ENCODE assay signal across 8 cellular contexts in genomic region chr14:24441904-24442239, GRCh38. TPM values are rescaled to one million over a fixed set of nuclear protein-coding genes. Genes with fewer than 3 reads are reported as not detected.
DNase-seq lines count a peak whose midpoint lies in the region; ATAC-seq and TF ChIP-seq lines count a peak whose summit lies in the region.

No MANE protein-coding gene starts in this region.

- no peaks in the 10 kb centered on the region; the same call in 1 of the 2 replicates for H3K9me3 ChIP-seq in iPS DF 6.9 (ENCODE audit: control insufficient read depth, insufficient read depth, low read length)

- WGBS in iPS DF 6.9 (ENCODE audit: insufficient coverage, insufficient read length): no CpG with 5 or more reads among the region's 12 CpGs

- intact Hi-C loops in activated CD8-positive, alpha-beta T cell treated with anti-CD3 and anti-CD28 coated beads for 36 hours (cut with micrococcal nuclease): loop anchor here (5.0 kb wide), 1 partner anchor 230 kb away; no protein-coding TSS in a partner anchor

- POLR2A ChIA-PET in activated CD8-positive, alpha-beta T cell treated with anti-CD3 and anti-CD28 coated beads for 36 hours (lab: Charles Lee): interaction anchor here (0.9 to 6.2 kb wide), 8 partner anchors 11 to 252 kb away, joined by 3 to 74 read pairs (median 4); partner anchors contain the start of genes CBLN3, KHNYN and LTB4R

- H3K27ac Mint-ChIP-seq in activated CD8-positive, alpha-beta T cell treated with anti-CD3 and anti-CD28 coated beads for 36 hours: peak overlapping the region; percentile 98
- peak overlapping the region; percentile 98 to 99 for H3K27ac Mint-ChIP-seq in stimulated activated naive CD8-positive, alpha-beta T cell treated with anti-CD3 and anti-CD28 coated beads, Interleukin-15, amount 100 ng/mL, for 72 hours

- H3K4me1 Mint-ChIP-seq in activated CD8-positive, alpha-beta T cell treated with anti-CD3 and anti-CD28 coated beads for 36 hours (ENCODE audit: low read depth): peaks cover 46% of the 10 kb centered on the region
- peaks cover 57% of the 10 kb centered on the region for H3K4me1 Mint-ChIP-seq in stimulated activated naive CD8-positive, alpha-beta T cell treated with anti-CD3 and anti-CD28 coated beads, Interleukin-15, amount 100 ng/mL, for 72 hours

- H3K4me3 Mint-ChIP-seq in activated CD8-positive, alpha-beta T cell treated with anti-CD3 and anti-CD28 coated beads for 36 hours: peak overlapping the region; percentile 86
- H3K4me3 Mint-ChIP-seq in stimulated activated naive CD8-positive, alpha-beta T cell treated with anti-CD3 and anti-CD28 coated beads, Interleukin-15, amount 100 ng/mL, for 72 hours: peak overlapping the region; percentile 94 to 95

- H3K36me3 ChIP-seq in iPS DF 6.9 (ENCODE audit: control insufficient read depth, insufficient read depth, low read length): peaks cover 11% of the 10 kb centered on the region

- H3K4me3 ChIP-seq in iPS DF 6.9 (ENCODE audit: low read length): peak overlapping the region; percentile 42; the same call in 1 of the 2 replicates

- CTCF ChIA-PET in activated CD8-positive, alpha-beta T cell treated with anti-CD3 and anti-CD28 coated beads for 36 hours (lab: Charles Lee): interaction anchor here (1.0 to 5.3 kb wide), 9 partner anchors 10 to 231 kb away, joined by 3 to 76 read pairs (median 8); partner anchors contain the start of genes ADCY4, CIDEB, KHNYN and RIPK3

- H3K9me3 Mint-ChIP-seq in activated CD8-positive, alpha-beta T cell treated with anti-CD3 and anti-CD28 coated beads for 36 hours: no peaks in the 10 kb centered on the region
- no peaks in the 10 kb centered on the region for H3K9me3 Mint-ChIP-seq in stimulated activated naive CD8-positive, alpha-beta T cell treated with anti-CD3 and anti-CD28 coated beads, Interleukin-15, amount 100 ng/mL, for 72 hours

- no peaks in the 10 kb centered on the region for H3K27me3 Mint-ChIP-seq in activated CD8-positive, alpha-beta T cell treated with anti-CD3 and anti-CD28 coated beads for 36 hours
- no peaks in the 10 kb centered on the region for H3K27me3 Mint-ChIP-seq in stimulated activated naive CD8-positive, alpha-beta T cell treated with anti-CD3 and anti-CD28 coated beads, Interleukin-15, amount 100 ng/mL, for 72 hours

- H3K36me3 Mint-ChIP-seq in activated CD8-positive, alpha-beta T cell treated with anti-CD3 and anti-CD28 coated beads for 36 hours (ENCODE audit: low read depth): peaks cover 38% of the 10 kb centered on the region

- no peak for ATAC-seq in activated CD8-positive, alpha-beta T cell treated with anti-CD3 and anti-CD28 coated beads for 36 hours
- ATAC-seq in stimulated activated naive CD8-positive, alpha-beta T cell treated with anti-CD3 and anti-CD28 coated beads, Interleukin-15, amount 100 ng/mL, for 72 hours: peak; percentile 1

- DNase-seq in HS-5 (ENCODE audit: low read depth) (peak; percentile 38), iPS DF 6.9 (ENCODE audit: low read depth, low spot score) (no peak), mesenteric fat pad (ENCODE audit: low spot score) (no peak), middle frontal gyrus (ENCODE audit: extremely low spot score, low spot score) (no peak), occipital lobe (lab: John Stamatoyannopoulos, UW) (no peak)
- no peak for DNase-seq in activated CD8-positive, alpha-beta T cell treated with anti-CD3 and anti-CD28 coated beads for 36 hours
- DNase-seq in stimulated activated naive CD8-positive, alpha-beta T cell treated with anti-CD3 and anti-CD28 coated beads, Interleukin-15, amount 100 ng/mL, for 72 hours: no peak

- TF ChIP-seq CTCF in C4-2B (conservative IDR thresholded peaks at IDR 0.05): no peak
- TF ChIP-seq CTCF in activated CD8-positive, alpha-beta T cell treated with anti-CD3 and anti-CD28 coated beads for 36 hours (IDR thresholded peaks at IDR 0.05): no peak

- peak overlapping the region; percentile 95 for H3K27ac ChIP-seq in C4-2B
- H3K27ac ChIP-seq in iPS DF 6.9 (ENCODE audit: low read length): no peak overlapping the region

- H3K27me3 ChIP-seq in iPS DF 6.9 (ENCODE audit: control insufficient read depth, insufficient read depth, low read length): no peaks in the 10 kb centered on the region

- no peaks in the 10 kb centered on the region for H3K4me1 ChIP-seq in iPS DF 6.9 (ENCODE audit: control insufficient read depth, insufficient read depth, low read length)

RNA-seq across cellular contexts. Expression of gene SDR39U1, which starts 0.7 kb away (rescaled TPM):
- 10 to 100 TPM; 43.6 to 55.5 TPM for total RNA-seq in activated CD8-positive, alpha-beta T cell treated with anti-CD3 and anti-CD28 coated beads for 36 hours
- total RNA-seq in mesenteric fat pad (50.1 TPM), occipital lobe (17.0 TPM)

RNA-seq across cellular contexts. Expression of gene KHNYN, which starts 12.1 kb away (rescaled TPM):
- 10 to 100 TPM; 47.5 to 51.7 TPM for total RNA-seq in activated CD8-positive, alpha-beta T cell treated with anti-CD3 and anti-CD28 coated beads for 36 hours
- total RNA-seq in mesenteric fat pad: 41.4 TPM
- 16.7 TPM for total RNA-seq in occipital lobe

RNA-seq across cellular contexts. Expression of gene CBLN3, which starts 12.4 kb away (rescaled TPM):
- 1 to 10 TPM; 2.9 TPM for total RNA-seq in activated CD8-positive, alpha-beta T cell treated with anti-CD3 and anti-CD28 coated beads for 36 hours
- total RNA-seq in mesenteric fat pad (5.0 TPM), occipital lobe (0.47 TPM)

RNA-seq across cellular contexts. Expression of gene NYNRIN, which starts 43.1 kb away (rescaled TPM):
- under 1 TPM; 0.05 to 0.27 TPM for total RNA-seq in activated CD8-positive, alpha-beta T cell treated with anti-CD3 and anti-CD28 coated beads for 36 hours
- total RNA-seq in mesenteric fat pad (11.7 TPM), occipital lobe (15.0 TPM)
